Comparison of ENCODE assay signal across 28 cellular contexts in genomic region chr1:173240609-173241008, GRCh38.
"Had no signal": no experiment of that assay in that cellular context is flagged by ENCODE, and none has a peak within 500 bp of the region (broad histone marks: within the 10 kb centered on the region; RNA-seq: fewer than 3 reads in every experiment).

No MANE protein-coding gene starts in this region.

- FAIRE-seq: small intestine had no signal

- H3K4me3 Mint-ChIP-seq: naive thymus-derived CD4-positive, alpha-beta T cell; natural killer cell; nephron; neural progenitor cell; stimulated activated effector memory CD8-positive, alpha-beta T cell treated with anti-CD3 and anti-CD28 coated beads, Interleukin-12 subunit alpha, Interleukin-12 subunit beta, amount 100 ng/mL, for 72 hours; type B pancreatic cell had no signal

- H3K4me3 ChIP-seq: neural progenitor cell, ovary, psoas muscle, right lobe of liver, sigmoid colon, stomach, thoracic aorta, thyroid gland, tibial nerve, upper lobe of right lung, uterus had no signal

- DNase-seq: naive thymus-derived CD4-positive, alpha-beta T cell; natural killer cell; occipital lobe; ovary; posterior cingulate gyrus; psoas muscle; right cardiac atrium; right lobe of liver; sigmoid colon; small intestine; stimulated activated CD4-positive, alpha-beta T cell treated with anti-CD3 and anti-CD28 coated beads, Interleukin-15, amount 100 ng/mL, for 24 hours; stimulated activated CD4-positive, alpha-beta T cell treated with anti-CD3 and anti-CD28 coated beads, Interleukin-2, amount 100 ng/mL, for 24 hours; stimulated activated CD4-positive, alpha-beta T cell treated with anti-CD3 and anti-CD28 coated beads, Interleukin-2, amount 100 ng/mL, for 48 hours; stimulated activated CD4-positive, alpha-beta T cell treated with anti-CD3 and anti-CD28 coated beads, Interleukin-4, amount 100 ng/mL, for 24 hours; stimulated activated naive CD4-positive, alpha-beta T cell; stimulated activated naive CD8-positive, alpha-beta T cell treated with anti-CD3 and anti-CD28 coated beads, Interleukin-15, Interleukin-2, amounts not matched to agents 100 U/mL and 50 U/mL, for 24 hours; stomach; thyroid gland; upper lobe of right lung; uterus had no signal

- ATAC-seq: naive thymus-derived CD4-positive, alpha-beta T cell; natural killer cell; psoas muscle; right cardiac atrium; right lobe of liver; stimulated activated naive CD8-positive, alpha-beta T cell treated with anti-CD3 and anti-CD28 coated beads, Interleukin-15, Interleukin-2, amounts not matched to agents 100 U/mL and 50 U/mL, for 24 hours had no signal

- H3K4me1 ChIP-seq: neural progenitor cell, parathyroid adenoma, psoas muscle, right lobe of liver, sigmoid colon, stomach, thyroid gland, tibial nerve, upper lobe of right lung, uterus had no signal

- H3K4me1 Mint-ChIP-seq: naive thymus-derived CD4-positive, alpha-beta T cell; natural killer cell; nephron; neural progenitor cell; stimulated activated effector memory CD8-positive, alpha-beta T cell treated with anti-CD3 and anti-CD28 coated beads, Interleukin-12 subunit alpha, Interleukin-12 subunit beta, amount 100 ng/mL, for 72 hours had no signal

- H3K27me3 Mint-ChIP-seq: naive thymus-derived CD4-positive, alpha-beta T cell; progenitor cell of endocrine pancreas; type B pancreatic cell had no signal

- H3K9me3 ChIP-seq: ovary, psoas muscle, thoracic aorta, thyroid gland, upper lobe of right lung, uterus had no signal

- H3K27ac Mint-ChIP-seq: naive thymus-derived CD4-positive, alpha-beta T cell; natural killer cell; nephron; neural progenitor cell; progenitor cell of endocrine pancreas; stimulated activated effector memory CD8-positive, alpha-beta T cell treated with anti-CD3 and anti-CD28 coated beads, Interleukin-12 subunit alpha, Interleukin-12 subunit beta, amount 100 ng/mL, for 72 hours; type B pancreatic cell had no signal

- H3K36me3 Mint-ChIP-seq: neural progenitor cell; stimulated activated effector memory CD8-positive, alpha-beta T cell treated with anti-CD3 and anti-CD28 coated beads, Interleukin-12 subunit alpha, Interleukin-12 subunit beta, amount 100 ng/mL, for 72 hours; type B pancreatic cell had no signal

- H3K36me3 ChIP-seq: neural progenitor cell, ovary, right lobe of liver, sigmoid colon, thoracic aorta, thyroid gland, upper lobe of right lung, uterus had no signal

- H3K27ac ChIP-seq: neural progenitor cell, ovary, parathyroid adenoma, psoas muscle, right lobe of liver, sigmoid colon, stomach, thoracic aorta, thyroid gland, tibial nerve, upper lobe of right lung, uterus had no signal

- H3K27me3 ChIP-seq: neural progenitor cell, ovary, right lobe of liver, sigmoid colon, stomach, thyroid gland, tibial nerve, upper lobe of right lung, uterus had no signal
